Comparison of ENCODE assay signal across 8 cellular contexts in genomic region chr12:53097564-53098353, GRCh38. TPM values are rescaled to one million over a fixed set of nuclear protein-coding genes. Genes with fewer than 3 reads are reported as not detected.
A peak's percentile ranks its signal among the peaks of the same experiment; 100 is the strongest.
DNase-seq lines count a peak whose midpoint lies in the region; ATAC-seq and TF ChIP-seq lines count a peak whose summit lies in the region.

Gene IGFBP6, plus strand, starts transcription at chr12:53097667. Its CDS starts 51 bp downstream, at chr12:53097718.

- peak; percentile 40 for ATAC-seq in GM21786 (IDR thresholded peaks at IDR 0.05; ENCODE audit: unreplicated experiment)
- peak; percentile 66 to 67 for ATAC-seq in activated T-cell treated with anti-CD3 and anti-CD28 coated beads, Interleukin-2, amount 50 U/mL, for 4 hours
- peak; percentile 60 for ATAC-seq in naive thymus-derived CD4-positive, alpha-beta T cell

- POLR2A ChIA-PET in naive thymus-derived CD4-positive, alpha-beta T cell (lab: Charles Lee), result interaction anchor here (0.8 to 3.6 kb wide), 4 partner anchors 13 to 43 kb away, joined by 3 to 35 read pairs (median 12); partner anchors contain the start of gene SPRYD3

- H3K27me3 ChIP-seq in esophagus squamous epithelium (no peaks in the 10 kb centered on the region), subcutaneous abdominal adipose tissue (ENCODE audit: control insufficient read depth in 5 of 5, insufficient read depth in 4 of 5, low read length in 5 of 5) (no peaks in the 10 kb centered on the region)
- no peaks in the 10 kb centered on the region for H3K27me3 ChIP-seq in naive thymus-derived CD4-positive, alpha-beta T cell (ENCODE audit: control insufficient read depth in 2 of 2, insufficient read depth in 2 of 2, low read length in 2 of 2)

- TF ChIP-seq POLR2A in esophagus squamous epithelium (IDR thresholded peaks at IDR 0.05), result peak in 1 of 4 donors; percentile 38

- peak within 1 kb of the TSS in 8 of 9 donors; percentile 61 to 82 (median 69) for H3K27ac Mint-ChIP-seq in naive thymus-derived CD4-positive, alpha-beta T cell

- 0% methylated on average over 3 to 11 of the region's 51 CpGs for WGBS in esophagus squamous epithelium, 2 donors

- peaks cover 37% of the 10 kb centered on the region for H3K4me1 Mint-ChIP-seq in activated T-cell treated with anti-CD3 and anti-CD28 coated beads, Interleukin-2, amount 50 U/mL, for 4 hours (ENCODE audit: low read depth)
- H3K4me1 Mint-ChIP-seq in naive thymus-derived CD4-positive, alpha-beta T cell, result peaks cover 27 to 38% (median 36%) of the 10 kb centered on the region in 7 donors

- peaks cover 2% of the 10 kb centered on the region for H3K27me3 Mint-ChIP-seq in activated T-cell treated with anti-CD3 and anti-CD28 coated beads, Interleukin-2, amount 50 U/mL, for 4 hours (ENCODE audit: low read depth)
- H3K27me3 Mint-ChIP-seq in naive thymus-derived CD4-positive, alpha-beta T cell, result peaks cover 0 to 41% (median 0%) of the 10 kb centered on the region in 5 donors

- H3K4me1 ChIP-seq in esophagus squamous epithelium (peaks cover 27 to 66% (median 35%) of the 10 kb centered on the region in 3 donors), subcutaneous abdominal adipose tissue (ENCODE audit: control insufficient read depth in 5 of 5, insufficient read depth in 5 of 5, low read length in 5 of 5) (peaks cover 14 to 52% (median 49%) of the 10 kb centered on the region in 5 donors)
- H3K4me1 ChIP-seq in naive thymus-derived CD4-positive, alpha-beta T cell (ENCODE audit: control insufficient read depth in 2 of 2, insufficient read depth in 2 of 2, low read length in 2 of 2), result peaks cover 28 to 32% of the 10 kb centered on the region in 2 donors

- DNase-seq in Ammon's horn (ENCODE audit: low spot score) (peak; percentile 25), NCI-H774 (lab: John Stamatoyannopoulos, UW) (peak; percentile 61), esophagus squamous epithelium (lab: John Stamatoyannopoulos, UW) (no peak), superior temporal gyrus (ENCODE audit: extremely low spot score) (no peak)
- peak; percentile 42 for DNase-seq in activated T-cell treated with anti-CD3 and anti-CD28 coated beads, Interleukin-2, amount 50 U/mL, for 4 hours
- DNase-seq in naive thymus-derived CD4-positive, alpha-beta T cell, result peak; percentile 35 to 70 (median 52)

- peaks cover 0 to 14% (median 0%) of the 10 kb centered on the region in 3 donors for H3K36me3 ChIP-seq in esophagus squamous epithelium
- H3K36me3 ChIP-seq in naive thymus-derived CD4-positive, alpha-beta T cell (ENCODE audit: control insufficient read depth in 2 of 3, insufficient read depth in 3 of 3, low read length in 3 of 3), result no peaks in the 10 kb centered on the region
- H3K36me3 ChIP-seq in subcutaneous abdominal adipose tissue (ENCODE audit: control insufficient read depth in 5 of 5, insufficient read depth in 5 of 5, low read length in 5 of 5), result peaks cover 0 to 16% (median 4%) of the 10 kb centered on the region in 5 donors

- no peaks in the 10 kb centered on the region for H3K9me3 ChIP-seq in esophagus squamous epithelium
- H3K9me3 ChIP-seq in naive thymus-derived CD4-positive, alpha-beta T cell (ENCODE audit: control insufficient read depth in 2 of 3, low read length in 3 of 3), result no peaks in the 10 kb centered on the region
- H3K9me3 ChIP-seq in subcutaneous abdominal adipose tissue (ENCODE audit: control insufficient read depth in 5 of 5, low read length in 5 of 5), result no peaks in the 10 kb centered on the region

- H3K27ac ChIP-seq in esophagus squamous epithelium (peak within 1 kb of the TSS; percentile 77 to 93 (median 87)), subcutaneous abdominal adipose tissue (ENCODE audit: low read depth, low read length) (peak within 1 kb of the TSS; percentile 80)
- peak within 1 kb of the TSS; percentile 49 for H3K27ac ChIP-seq in naive thymus-derived CD4-positive, alpha-beta T cell (ENCODE audit: low read depth, low read length)

- H3K36me3 Mint-ChIP-seq in activated T-cell treated with anti-CD3 and anti-CD28 coated beads, Interleukin-2, amount 50 U/mL, for 4 hours (ENCODE audit: insufficient read depth), result no peaks in the 10 kb centered on the region
- no peaks in the 10 kb centered on the region for H3K36me3 Mint-ChIP-seq in naive thymus-derived CD4-positive, alpha-beta T cell

- peak within 1 kb of the TSS; percentile 39 to 86 (median 59) for H3K4me3 ChIP-seq in esophagus squamous epithelium
- peak within 1 kb of the TSS; percentile 49 for H3K4me3 ChIP-seq in naive thymus-derived CD4-positive, alpha-beta T cell (ENCODE audit: low read length)
- peak within 1 kb of the TSS; percentile 64 to 84 (median 76) for H3K4me3 ChIP-seq in subcutaneous abdominal adipose tissue (ENCODE audit: low read depth in 1 of 5, low read length in 5 of 5)

- CTCF ChIA-PET in naive thymus-derived CD4-positive, alpha-beta T cell (lab: Charles Lee), result interaction anchor here (0.7 to 4.1 kb wide), 7 partner anchors 10 to 247 kb away, joined by 3 to 100 read pairs (median 11); partner anchors contain the start of gene SPRYD3

- H3K4me3 Mint-ChIP-seq in activated T-cell treated with anti-CD3 and anti-CD28 coated beads, Interleukin-2, amount 50 U/mL, for 4 hours, result peak within 1 kb of the TSS; percentile 77
- peak within 1 kb of the TSS; percentile 80 to 93 (median 86) for H3K4me3 Mint-ChIP-seq in naive thymus-derived CD4-positive, alpha-beta T cell

- intact Hi-C loops in esophagus squamous epithelium (cut with DNase I), result no loop called here
- intact Hi-C loops in naive thymus-derived CD4-positive, alpha-beta T cell (cut with micrococcal nuclease), result loop anchor here (5.0 kb wide), 2 partner anchors 45 to 190 kb away; partner anchors contain the start of gene TNS2 (in 1 of the 2)

- peak in 5 of 6 experiments; percentile 3 to 46 (median 24) for TF ChIP-seq CTCF in esophagus squamous epithelium (IDR thresholded peaks at IDR 0.05)

- H3K9ac ChIP-seq in subcutaneous abdominal adipose tissue (ENCODE audit: low read length in 5 of 5), result peak within 1 kb of the TSS; percentile 63 to 71 (median 64)

- no peaks in the 10 kb centered on the region for H3K9me3 Mint-ChIP-seq in activated T-cell treated with anti-CD3 and anti-CD28 coated beads, Interleukin-2, amount 50 U/mL, for 4 hours
- no peaks in the 10 kb centered on the region for H3K9me3 Mint-ChIP-seq in naive thymus-derived CD4-positive, alpha-beta T cell

RNA-seq across cellular contexts. Expression of gene IGFBP6, which starts in this region (rescaled TPM):
- total RNA-seq in activated T-cell treated with anti-CD3 and anti-CD28 coated beads, Interleukin-2, amount 50 U/mL, for 4 hours, result under 1 TPM; 0.29 to 0.43 (median 0.38) TPM
- 100 to 1,000 TPM in 2 of 4 donors, 10 to 100 TPM in 2; 34.5 to 506 (median 94.0) TPM for total RNA-seq in esophagus squamous epithelium
- total RNA-seq in naive thymus-derived CD4-positive, alpha-beta T cell, result under 1 TPM in 3 of 5 experiments, not detected in 2; 0.34 to 0.56 (median 0.54) TPM
- polyA plus RNA-seq in naive thymus-derived CD4-positive, alpha-beta T cell, result under 1 TPM; 0.41 to 0.81 TPM

Comparison
In these comparisons a context has a peak if more than half of its experiments do, and no peak if none do; other contexts are left out.
1. RNA of gene IGFBP6 (total RNA-seq): 34.5 to 506 TPM in esophagus squamous epithelium; 0.29 to 0.43 TPM in activated T-cell treated with anti-CD3 and anti-CD28 coated beads, Interleukin-2, amount 50 U/mL, for 4 hours and 0.34 to 0.56 TPM in naive thymus-derived CD4-positive, alpha-beta T cell; every median in the first group is over 10 times any median in the second.
2. Peak in DNase-seq and ATAC-seq in activated T-cell treated with anti-CD3 and anti-CD28 coated beads, Interleukin-2, amount 50 U/mL, for 4 hours; RNA of the gene not detected or under 1 TPM.
3. Peak in DNase-seq, ATAC-seq, H3K4me3 ChIP-seq and H3K27ac ChIP-seq in naive thymus-derived CD4-positive, alpha-beta T cell; RNA of the gene not detected or under 1 TPM.
4. DNase-seq: peak in Ammon's horn (single experiment) and NCI-H774 (single experiment); none in esophagus squamous epithelium (single experiment) and superior temporal gyrus (single experiment).
5. Peak in every context shown above with its lines, with median percentiles within 50 percentile points of each other: ATAC-seq, H3K27ac ChIP-seq and H3K4me3 ChIP-seq.